ENCODE assay signal across 8 cellular contexts in the genomic region with DNA sequence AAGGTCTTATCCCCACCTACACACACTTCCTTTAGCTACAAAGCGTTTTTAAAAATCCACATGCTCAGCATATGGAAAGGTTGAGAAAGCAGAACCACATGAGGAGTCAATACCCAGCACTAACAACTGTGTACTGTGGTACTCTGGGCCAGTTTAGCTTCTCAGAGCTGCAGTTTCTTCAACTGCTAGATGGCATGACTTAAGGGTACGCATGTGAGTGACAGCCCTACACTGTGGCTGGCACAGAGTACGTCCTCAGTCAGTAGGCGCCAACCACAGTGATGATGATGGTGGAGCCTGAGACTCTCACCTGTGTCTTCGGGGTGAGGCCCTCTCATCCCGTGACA. TPM values are rescaled to one million over a fixed set of nuclear protein-coding genes. Genes with fewer than 3 reads are reported as not detected.
DNase-seq lines count a peak whose midpoint lies in the region; ATAC-seq and TF ChIP-seq lines count a peak whose summit lies in the region.

No MANE protein-coding gene starts in this region.

- intact Hi-C loops in activated CD4-positive, alpha-beta T cell treated with anti-CD3 and anti-CD28 coated beads for 36 hours (cut with DNase I, micrococcal nuclease): loop anchor here (1.0 to 2.0 kb wide), 3 partner anchors 12 to 50 kb away; partner anchors contain the start of gene CCDC12 (in 1 of the 2)
- intact Hi-C loops in mucosa of descending colon (cut with DNase I, micrococcal nuclease): no loop called here

- no peaks in the 10 kb centered on the region for H3K27me3 Mint-ChIP-seq in activated CD4-positive, alpha-beta T cell treated with anti-CD3 and anti-CD28 coated beads for 36 hours
- no peaks in the 10 kb centered on the region for H3K27me3 Mint-ChIP-seq in activated naive CD8-positive, alpha-beta T cell treated with anti-CD3 and anti-CD28 coated beads, Interleukin-2, amount 10 ng/mL, durations not matched to agents 7 days and 5 days

- 41% methylated on average over 6 of the region's 6 CpGs for WGBS in thymus

- DNase-seq in activated CD4-positive, alpha-beta T cell treated with anti-CD3 and anti-CD28 coated beads for 36 hours: peak; percentile 71
- no peak for DNase-seq in activated CD4-positive, alpha-beta T cell treated with anti-CD3 and anti-CD28 coated beads for 1 hour
- no peak for DNase-seq in activated naive CD8-positive, alpha-beta T cell treated with anti-CD3 and anti-CD28 coated beads, Interleukin-2, amount 10 ng/mL, durations not matched to agents 7 days and 5 days
- DNase-seq in mucosa of descending colon (no peak), NCI-H526 (lab: John Stamatoyannopoulos, UW) (no peak), cerebellum (ENCODE audit: low spot score) (no peak)

- POLR2A ChIA-PET in activated CD4-positive, alpha-beta T cell treated with anti-CD3 and anti-CD28 coated beads for 36 hours (lab: Charles Lee): interaction anchor here (0.6 to 2.4 kb wide), 6 partner anchors 8 to 869 kb away, joined by 3 to 10 read pairs (median 4); partner anchors contain the start of gene CCDC12
- POLR2A ChIA-PET in activated naive CD8-positive, alpha-beta T cell treated with anti-CD3 and anti-CD28 coated beads, Interleukin-2, amount 10 ng/mL, durations not matched to agents 7 days and 5 days (lab: Charles Lee): interaction anchor here (0.5 to 2.1 kb wide), 7 partner anchors 11 to 444 kb away, joined by 3 to 12 read pairs (median 3); partner anchors contain the start of genes CCDC12 and NBEAL2

- TF ChIP-seq CTCF in mucosa of descending colon (IDR thresholded peaks at IDR 0.05): no peak

- H3K27ac Mint-ChIP-seq in activated CD4-positive, alpha-beta T cell treated with anti-CD3 and anti-CD28 coated beads for 36 hours: peak overlapping the region; percentile 88
- peak overlapping the region; percentile 83 for H3K27ac Mint-ChIP-seq in activated naive CD8-positive, alpha-beta T cell treated with anti-CD3 and anti-CD28 coated beads, Interleukin-2, amount 10 ng/mL, durations not matched to agents 7 days and 5 days

- CTCF ChIA-PET in activated CD4-positive, alpha-beta T cell treated with anti-CD3 and anti-CD28 coated beads for 36 hours (lab: Charles Lee): interaction anchor here (0.7 to 2.1 kb wide), 8 partner anchors 8 to 199 kb away, joined by 3 to 13 read pairs (median 5); no protein-coding TSS in a partner anchor

- peaks cover 51% of the 10 kb centered on the region for H3K4me1 ChIP-seq in mucosa of descending colon (ENCODE audit: low read depth)
- peaks cover 56% of the 10 kb centered on the region for H3K4me1 ChIP-seq in thymus (ENCODE audit: control insufficient read depth, insufficient read depth, low read length)

- H3K4me3 ChIP-seq in mucosa of descending colon: no peak overlapping the region
- no peak overlapping the region for H3K4me3 ChIP-seq in thymus (ENCODE audit: low read length)

- H3K36me3 Mint-ChIP-seq in activated CD4-positive, alpha-beta T cell treated with anti-CD3 and anti-CD28 coated beads for 36 hours (ENCODE audit: low read depth): peaks cover 29% of the 10 kb centered on the region
- H3K36me3 Mint-ChIP-seq in activated naive CD8-positive, alpha-beta T cell treated with anti-CD3 and anti-CD28 coated beads, Interleukin-2, amount 10 ng/mL, durations not matched to agents 7 days and 5 days: peaks cover 17% of the 10 kb centered on the region

- ATAC-seq in activated CD4-positive, alpha-beta T cell treated with anti-CD3 and anti-CD28 coated beads for 36 hours: peak; percentile 92
- peak; percentile 49 for ATAC-seq in activated naive CD8-positive, alpha-beta T cell treated with anti-CD3 and anti-CD28 coated beads, Interleukin-2, amount 10 ng/mL, durations not matched to agents 7 days and 5 days (ENCODE audit: low read depth)
- peak; percentile 2 for ATAC-seq in mucosa of descending colon
- no peak for ATAC-seq in GM21360 (IDR thresholded peaks at IDR 0.05; ENCODE audit: unreplicated experiment)

- H3K4me3 Mint-ChIP-seq in activated CD4-positive, alpha-beta T cell treated with anti-CD3 and anti-CD28 coated beads for 36 hours: peak overlapping the region; percentile 2
- peak overlapping the region; percentile 39 for H3K4me3 Mint-ChIP-seq in activated naive CD8-positive, alpha-beta T cell treated with anti-CD3 and anti-CD28 coated beads, Interleukin-2, amount 10 ng/mL, durations not matched to agents 7 days and 5 days

- H3K27me3 ChIP-seq in thymus (ENCODE audit: control insufficient read depth, insufficient read depth): no peaks in the 10 kb centered on the region

- peak overlapping the region; percentile 65 for H3K27ac ChIP-seq in thymus (ENCODE audit: low read depth)

- H3K9me3 Mint-ChIP-seq in activated CD4-positive, alpha-beta T cell treated with anti-CD3 and anti-CD28 coated beads for 36 hours (ENCODE audit: low read depth): no peaks in the 10 kb centered on the region
- peaks cover 3% of the 10 kb centered on the region for H3K9me3 Mint-ChIP-seq in activated naive CD8-positive, alpha-beta T cell treated with anti-CD3 and anti-CD28 coated beads, Interleukin-2, amount 10 ng/mL, durations not matched to agents 7 days and 5 days

- H3K9me3 ChIP-seq in mucosa of descending colon: no peaks in the 10 kb centered on the region
- H3K9me3 ChIP-seq in thymus (ENCODE audit: control insufficient read depth): no peaks in the 10 kb centered on the region

- H3K4me1 Mint-ChIP-seq in activated CD4-positive, alpha-beta T cell treated with anti-CD3 and anti-CD28 coated beads for 36 hours: peaks cover 86% of the 10 kb centered on the region
- peaks cover 72% of the 10 kb centered on the region for H3K4me1 Mint-ChIP-seq in activated naive CD8-positive, alpha-beta T cell treated with anti-CD3 and anti-CD28 coated beads, Interleukin-2, amount 10 ng/mL, durations not matched to agents 7 days and 5 days

- H3K36me3 ChIP-seq in mucosa of descending colon (ENCODE audit: low read depth) (no peaks in the 10 kb centered on the region), thymus (ENCODE audit: control insufficient read depth, insufficient read depth) (peaks cover 5% of the 10 kb centered on the region)

RNA-seq across cellular contexts. Expression of gene CCDC12, which starts 17.4 kb away (rescaled TPM):
- total RNA-seq in activated CD4-positive, alpha-beta T cell treated with anti-CD3 and anti-CD28 coated beads for 36 hours: 10 to 100 TPM; 45.4 to 47.8 TPM
- 10 to 100 TPM; 58.6 to 60.0 TPM for total RNA-seq in activated naive CD8-positive, alpha-beta T cell treated with anti-CD3 and anti-CD28 coated beads, Interleukin-2, amount 10 ng/mL, durations not matched to agents 7 days and 5 days
- total RNA-seq in mucosa of descending colon (10 to 100 TPM; 40.7 to 59.2 (median 45.0) TPM), cerebellum (23.0 TPM)
- 83.9 TPM for polyA plus RNA-seq in thymus

RNA-seq across cellular contexts. Expression of gene NBEAL2, which starts 20.3 kb away (rescaled TPM):
- total RNA-seq in activated CD4-positive, alpha-beta T cell treated with anti-CD3 and anti-CD28 coated beads for 36 hours: 10 to 100 TPM; 83.4 to 84.9 TPM
- total RNA-seq in activated naive CD8-positive, alpha-beta T cell treated with anti-CD3 and anti-CD28 coated beads, Interleukin-2, amount 10 ng/mL, durations not matched to agents 7 days and 5 days: 100 to 1,000 TPM; 165 to 178 TPM
- total RNA-seq in mucosa of descending colon (10 to 100 TPM; 49.2 to 94.0 (median 53.7) TPM), cerebellum (8.2 TPM)
- 83.6 TPM for polyA plus RNA-seq in thymus

Comparison
In these comparisons a context has a peak if more than half of its experiments do, and no peak if none do; other contexts are left out.
1. intact Hi-C loops: an anchor here in activated CD4-positive, alpha-beta T cell treated with anti-CD3 and anti-CD28 coated beads for 36 hours (1.0 to 2.0 kb wide); none called in mucosa of descending colon.